Comparison of ENCODE assay signal across 26 cellular contexts in the genomic region with DNA sequence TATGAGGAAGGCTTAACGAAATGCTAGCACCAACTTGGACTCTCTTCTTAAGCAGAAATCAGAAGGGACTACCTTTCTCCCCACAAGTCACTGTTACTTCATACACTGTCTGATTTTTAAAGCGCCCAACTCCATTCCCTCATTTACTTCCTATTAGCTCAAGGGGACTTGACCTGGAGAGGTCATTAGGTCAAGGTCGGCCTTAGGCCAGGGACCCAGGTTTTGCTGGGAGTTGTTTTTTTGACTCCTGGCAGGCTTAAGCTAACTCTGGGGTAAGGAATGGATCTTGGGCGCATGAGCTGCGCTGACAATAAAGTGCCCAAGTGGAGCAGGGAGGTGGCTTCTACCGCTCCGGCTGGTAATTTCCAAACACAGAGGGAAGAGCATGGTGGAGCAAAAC. TPM values are rescaled to one million over a fixed set of nuclear protein-coding genes. Genes with fewer than 3 reads are reported as not detected.
"Had no signal": no experiment of that assay in that cellular context is flagged by ENCODE, and none has a peak within 500 bp of the region (broad histone marks: within the 10 kb centered on the region; RNA-seq: fewer than 3 reads in every experiment).

No MANE protein-coding gene starts in this region.

- H3K27ac ChIP-seq: breast epithelium, SK-N-MC, VCaP had no signal

- H3K9me3 ChIP-seq: breast epithelium, MG63 had no signal

- H3K9me3 Mint-ChIP-seq: activated CD4-positive, alpha-beta memory T cell treated with anti-CD3 and anti-CD28 coated beads for 36 hours; activated CD4-positive, alpha-beta T cell treated with anti-CD3 and anti-CD28 coated beads, Interleukin-2, amount 10 ng/mL, durations not matched to agents 7 days and 5 days; activated naive CD8-positive, alpha-beta T cell treated with anti-CD3 and anti-CD28 coated beads, Interleukin-2, amount 10 ng/mL, durations not matched to agents 7 days and 5 days; T-cell had no signal

- DNase-seq: activated CD4-positive, alpha-beta memory T cell treated with anti-CD3 and anti-CD28 coated beads for 36 hours; activated CD4-positive, alpha-beta T cell treated with anti-CD3 and anti-CD28 coated beads, Interleukin-2, amount 10 ng/mL, durations not matched to agents 7 days and 5 days; activated CD4-positive, CD25-positive, alpha-beta regulatory T cell; activated CD8-positive, alpha-beta memory T cell treated with anti-CD3 and anti-CD28 coated beads, Interleukin-2, amount 50 U/mL, for 4 hours; activated effector memory CD4-positive, alpha-beta T cell treated with anti-CD3 and anti-CD28 coated beads, Interleukin-2, amount 50 U/mL, for 16 hours; activated naive CD8-positive, alpha-beta T cell treated with anti-CD3 and anti-CD28 coated beads, Interleukin-2, amount 10 ng/mL, durations not matched to agents 7 days and 5 days; caudate nucleus; MG63; MV-4-11; NCI-H1105; NCI-H1436; NCI-H1694 treated with DMSO at 0.1 percent for 48 hours; NCI-H2029 treated with DMSO at 0.1 percent for 48 hours; NCI-H510A treated with DMSO at 0.1 percent for 48 hours; NCI-H69; NK-92 treated with Interleukin-12 subunit alpha and Interleukin-12 subunit beta, amount 100 ng/mL, for 24 hours; OCI-M1; RPMI8226; T-cell had no signal

- H3K4me3 ChIP-seq: breast epithelium, MG63, SK-N-MC had no signal

- H3K4me3 Mint-ChIP-seq: activated CD4-positive, alpha-beta memory T cell treated with anti-CD3 and anti-CD28 coated beads for 36 hours; activated CD4-positive, alpha-beta T cell treated with anti-CD3 and anti-CD28 coated beads, Interleukin-2, amount 10 ng/mL, durations not matched to agents 7 days and 5 days; activated naive CD8-positive, alpha-beta T cell treated with anti-CD3 and anti-CD28 coated beads, Interleukin-2, amount 10 ng/mL, durations not matched to agents 7 days and 5 days; T-cell had no signal

- H3K27ac Mint-ChIP-seq: activated CD4-positive, alpha-beta memory T cell treated with anti-CD3 and anti-CD28 coated beads for 36 hours; activated CD4-positive, alpha-beta T cell treated with anti-CD3 and anti-CD28 coated beads, Interleukin-2, amount 10 ng/mL, durations not matched to agents 7 days and 5 days; activated naive CD8-positive, alpha-beta T cell treated with anti-CD3 and anti-CD28 coated beads, Interleukin-2, amount 10 ng/mL, durations not matched to agents 7 days and 5 days; T-cell had no signal

- H3K4me1 ChIP-seq: breast epithelium had no signal

- ATAC-seq: Panc1, Right ventricle myocardium inferior, T-cell had no signal

- H3K27me3 Mint-ChIP-seq: activated CD4-positive, alpha-beta memory T cell treated with anti-CD3 and anti-CD28 coated beads for 36 hours; activated CD4-positive, alpha-beta T cell treated with anti-CD3 and anti-CD28 coated beads, Interleukin-2, amount 10 ng/mL, durations not matched to agents 7 days and 5 days; activated naive CD8-positive, alpha-beta T cell treated with anti-CD3 and anti-CD28 coated beads, Interleukin-2, amount 10 ng/mL, durations not matched to agents 7 days and 5 days; T-cell had no signal

- H3K27me3 ChIP-seq: breast epithelium, MG63 had no signal

RNA-seq across cellular contexts. Expression of a gene that starts 23.6 kb away (rescaled TPM):
- total RNA-seq: activated CD4-positive, alpha-beta memory T cell treated with anti-CD3 and anti-CD28 coated beads for 36 hours; activated CD4-positive, alpha-beta T cell treated with anti-CD3 and anti-CD28 coated beads, Interleukin-2, amount 10 ng/mL, durations not matched to agents 7 days and 5 days; activated naive CD8-positive, alpha-beta T cell treated with anti-CD3 and anti-CD28 coated beads, Interleukin-2, amount 10 ng/mL, durations not matched to agents 7 days and 5 days; aorta; Right ventricle myocardium inferior; T-helper 2 cell treated with Interferon-gamma antibody and Interleukin-4, amounts not matched to agents 100 ng/mL and 5 ng/mL, for 36 hours had no signal
